1 cellular context compared by ENCODE assay signal in the genomic region with DNA sequence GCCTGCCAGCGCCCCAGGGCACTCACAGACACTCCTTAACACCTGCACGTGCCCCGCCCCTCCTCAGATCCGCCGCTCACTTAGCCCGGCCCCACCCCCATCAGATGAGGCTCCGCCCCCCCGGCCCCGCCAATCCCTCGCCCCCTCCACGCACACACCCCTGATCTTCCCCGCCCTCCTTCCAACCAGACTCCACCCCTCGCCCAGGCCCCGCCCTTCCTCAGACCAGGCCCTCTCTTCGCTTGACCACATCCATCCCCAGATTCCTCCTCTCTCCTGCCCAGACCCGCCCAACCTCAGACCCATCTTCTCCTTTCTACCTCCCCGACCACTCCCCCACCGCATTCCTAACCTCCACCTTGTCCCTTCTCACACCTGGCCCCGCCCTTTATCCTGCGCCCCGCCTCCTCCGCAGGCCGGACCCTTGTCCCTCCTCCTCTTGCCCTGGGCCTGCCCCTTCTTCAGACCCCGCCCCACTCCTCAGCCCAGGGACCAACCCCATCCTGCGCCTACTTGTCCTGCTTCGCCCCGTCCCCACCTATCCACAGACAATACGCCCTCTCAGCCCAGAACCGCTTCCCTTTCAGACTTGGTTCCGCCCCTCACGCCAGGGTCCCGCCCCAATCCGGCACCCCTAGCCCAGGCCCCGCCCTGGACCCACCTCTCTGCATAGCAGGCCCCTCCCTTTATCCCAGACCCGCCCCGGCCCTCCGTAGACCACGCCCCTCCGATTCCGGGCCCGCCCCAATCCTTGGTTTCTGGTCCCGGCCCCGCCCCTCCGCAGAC.
TF ChIP-seq lines count a peak whose summit lies in the region.

No MANE protein-coding gene starts in this region.

TF ChIP-seq in GM12878, 131 proteins besides CTCF, POLR2A, EP300 and RAD21 (continued from another document and continues in another):
- TF ChIP-seq, protein P1, sequence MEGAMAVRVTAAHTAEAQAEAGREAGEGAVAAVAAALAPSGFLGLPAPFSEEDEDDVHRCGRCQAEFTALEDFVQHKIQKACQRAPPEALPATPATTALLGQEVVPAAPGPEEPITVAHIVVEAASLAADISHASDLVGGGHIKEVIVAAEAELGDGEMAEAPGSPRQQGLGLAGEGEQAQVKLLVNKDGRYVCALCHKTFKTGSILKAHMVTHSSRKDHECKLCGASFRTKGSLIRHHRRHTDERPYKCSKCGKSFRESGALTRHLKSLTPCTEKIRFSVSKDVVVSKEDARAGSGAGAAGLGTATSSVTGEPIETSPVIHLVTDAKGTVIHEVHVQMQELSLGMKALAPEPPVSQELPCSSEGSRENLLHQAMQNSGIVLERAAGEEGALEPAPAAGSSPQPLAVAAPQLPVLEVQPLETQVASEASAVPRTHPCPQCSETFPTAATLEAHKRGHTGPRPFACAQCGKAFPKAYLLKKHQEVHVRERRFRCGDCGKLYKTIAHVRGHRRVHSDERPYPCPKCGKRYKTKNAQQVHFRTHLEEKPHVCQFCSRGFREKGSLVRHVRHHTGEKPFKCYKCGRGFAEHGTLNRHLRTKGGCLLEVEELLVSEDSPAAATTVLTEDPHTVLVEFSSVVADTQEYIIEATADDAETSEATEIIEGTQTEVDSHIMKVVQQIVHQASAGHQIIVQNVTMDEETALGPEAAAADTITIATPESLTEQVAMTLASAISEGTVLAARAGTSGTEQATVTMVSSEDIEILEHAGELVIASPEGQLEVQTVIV (IDR thresholded peaks at IDR 0.05; ENCODE audit: borderline replicate concordance, partially characterized antibody): peak; percentile 19
- TF ChIP-seq ZNF274 (IDR thresholded peaks at IDR 0.05; ENCODE audit: insufficient read depth, insufficient read length) (no peak), RELA (IDR thresholded peaks at IDR 0.05; ENCODE audit: borderline replicate concordance, partially characterized antibody) (no peak), ESRRA (IDR thresholded peaks at IDR 0.05; ENCODE audit: low read length) (no peak), MTA3 (IDR thresholded peaks at IDR 0.05; ENCODE audit: borderline replicate concordance, low read length) (no peak), SMC3 (IDR thresholded peaks at IDR 0.05; ENCODE audit: borderline replicate concordance, low read length) (no peak), NR2F1 (conservative IDR thresholded peaks at IDR 0.05) (no peak), CHD4 (IDR thresholded peaks at IDR 0.05) (no peak), CBX3 (IDR thresholded peaks at IDR 0.05; ENCODE audit: borderline replicate concordance, low read depth) (no peak), ZSCAN29 (IDR thresholded peaks at IDR 0.05) (no peak), ZZZ3 (IDR thresholded peaks at IDR 0.05; ENCODE audit: control insufficient read depth, insufficient read length, low read depth) (no peak), FOS (IDR thresholded peaks at IDR 0.05; ENCODE audit: borderline replicate concordance, extremely low read depth, insufficient read length) (no peak), POLR2AphosphoS2 (IDR thresholded peaks at IDR 0.05; ENCODE audit: low read depth, low read length) (no peak), ATF7 (IDR thresholded peaks at IDR 0.05; ENCODE audit: low read depth) (0 out of 2 replicates have a peak, but pooled peaks have one; percentile 30), IKZF2 (IDR thresholded peaks at IDR 0.05) (no peak), NBN (IDR thresholded peaks at IDR 0.05) (peak; percentile 91), HDAC2 (IDR thresholded peaks at IDR 0.05) (no peak), ASH2L (IDR thresholded peaks at IDR 0.05; ENCODE audit: borderline replicate concordance, low read depth) (no peak), POU2F2 (IDR thresholded peaks at IDR 0.05; ENCODE audit: borderline replicate concordance, low read depth, low read length) (no peak), SMAD1 (IDR thresholded peaks at IDR 0.05; ENCODE audit: low read depth, partially characterized antibody) (no peak), JUNB (IDR thresholded peaks at IDR 0.05) (no peak), FOXM1 (IDR thresholded peaks at IDR 0.05; ENCODE audit: low read depth, low read length) (no peak), CHD2 (IDR thresholded peaks at IDR 0.05; ENCODE audit: borderline replicate concordance, low read depth, low read length) (no peak), RB1 (IDR thresholded peaks at IDR 0.05; ENCODE audit: borderline replicate concordance) (peak; percentile 49; the same call in 1 of the 2 replicates), GABPA (IDR thresholded peaks at IDR 0.05; ENCODE audit: low read depth) (no peak), SPI1 (IDR thresholded peaks at IDR 0.05; ENCODE audit: borderline replicate concordance, insufficient read depth, low read depth, low read length) (peak; percentile 8; the same call in 1 of the 2 replicates), KDM1A (IDR thresholded peaks at IDR 0.05; ENCODE audit: borderline replicate concordance) (no peak), STAT3 (IDR thresholded peaks at IDR 0.05; ENCODE audit: low read depth, low read length) (no peak), IKZF1 (conservative IDR thresholded peaks at IDR 0.05) (no peak)
- TF ChIP-seq, protein P2, sequence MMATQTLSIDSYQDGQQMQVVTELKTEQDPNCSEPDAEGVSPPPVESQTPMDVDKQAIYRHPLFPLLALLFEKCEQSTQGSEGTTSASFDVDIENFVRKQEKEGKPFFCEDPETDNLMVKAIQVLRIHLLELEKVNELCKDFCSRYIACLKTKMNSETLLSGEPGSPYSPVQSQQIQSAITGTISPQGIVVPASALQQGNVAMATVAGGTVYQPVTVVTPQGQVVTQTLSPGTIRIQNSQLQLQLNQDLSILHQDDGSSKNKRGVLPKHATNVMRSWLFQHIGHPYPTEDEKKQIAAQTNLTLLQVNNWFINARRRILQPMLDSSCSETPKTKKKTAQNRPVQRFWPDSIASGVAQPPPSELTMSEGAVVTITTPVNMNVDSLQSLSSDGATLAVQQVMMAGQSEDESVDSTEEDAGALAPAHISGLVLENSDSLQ (IDR thresholded peaks at IDR 0.05): peak; percentile 48; the same call in 1 of the 2 replicates
- TF ChIP-seq, protein P3, sequence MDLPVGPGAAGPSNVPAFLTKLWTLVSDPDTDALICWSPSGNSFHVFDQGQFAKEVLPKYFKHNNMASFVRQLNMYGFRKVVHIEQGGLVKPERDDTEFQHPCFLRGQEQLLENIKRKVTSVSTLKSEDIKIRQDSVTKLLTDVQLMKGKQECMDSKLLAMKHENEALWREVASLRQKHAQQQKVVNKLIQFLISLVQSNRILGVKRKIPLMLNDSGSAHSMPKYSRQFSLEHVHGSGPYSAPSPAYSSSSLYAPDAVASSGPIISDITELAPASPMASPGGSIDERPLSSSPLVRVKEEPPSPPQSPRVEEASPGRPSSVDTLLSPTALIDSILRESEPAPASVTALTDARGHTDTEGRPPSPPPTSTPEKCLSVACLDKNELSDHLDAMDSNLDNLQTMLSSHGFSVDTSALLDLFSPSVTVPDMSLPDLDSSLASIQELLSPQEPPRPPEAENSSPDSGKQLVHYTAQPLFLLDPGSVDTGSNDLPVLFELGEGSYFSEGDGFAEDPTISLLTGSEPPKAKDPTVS (IDR thresholded peaks at IDR 0.05; ENCODE audit: low read depth, low read length): no peak
- TF ChIP-seq, protein P4, sequence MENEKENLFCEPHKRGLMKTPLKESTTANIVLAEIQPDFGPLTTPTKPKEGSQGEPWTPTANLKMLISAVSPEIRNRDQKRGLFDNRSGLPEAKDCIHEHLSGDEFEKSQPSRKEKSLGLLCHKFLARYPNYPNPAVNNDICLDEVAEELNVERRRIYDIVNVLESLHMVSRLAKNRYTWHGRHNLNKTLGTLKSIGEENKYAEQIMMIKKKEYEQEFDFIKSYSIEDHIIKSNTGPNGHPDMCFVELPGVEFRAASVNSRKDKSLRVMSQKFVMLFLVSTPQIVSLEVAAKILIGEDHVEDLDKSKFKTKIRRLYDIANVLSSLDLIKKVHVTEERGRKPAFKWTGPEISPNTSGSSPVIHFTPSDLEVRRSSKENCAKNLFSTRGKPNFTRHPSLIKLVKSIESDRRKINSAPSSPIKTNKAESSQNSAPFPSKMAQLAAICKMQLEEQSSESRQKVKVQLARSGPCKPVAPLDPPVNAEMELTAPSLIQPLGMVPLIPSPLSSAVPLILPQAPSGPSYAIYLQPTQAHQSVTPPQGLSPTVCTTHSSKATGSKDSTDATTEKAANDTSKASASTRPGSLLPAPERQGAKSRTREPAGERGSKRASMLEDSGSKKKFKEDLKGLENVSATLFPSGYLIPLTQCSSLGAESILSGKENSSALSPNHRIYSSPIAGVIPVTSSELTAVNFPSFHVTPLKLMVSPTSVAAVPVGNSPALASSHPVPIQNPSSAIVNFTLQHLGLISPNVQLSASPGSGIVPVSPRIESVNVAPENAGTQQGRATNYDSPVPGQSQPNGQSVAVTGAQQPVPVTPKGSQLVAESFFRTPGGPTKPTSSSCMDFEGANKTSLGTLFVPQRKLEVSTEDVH (IDR thresholded peaks at IDR 0.05; ENCODE audit: low read depth, partially characterized antibody): no peak
- TF ChIP-seq, protein P5, sequence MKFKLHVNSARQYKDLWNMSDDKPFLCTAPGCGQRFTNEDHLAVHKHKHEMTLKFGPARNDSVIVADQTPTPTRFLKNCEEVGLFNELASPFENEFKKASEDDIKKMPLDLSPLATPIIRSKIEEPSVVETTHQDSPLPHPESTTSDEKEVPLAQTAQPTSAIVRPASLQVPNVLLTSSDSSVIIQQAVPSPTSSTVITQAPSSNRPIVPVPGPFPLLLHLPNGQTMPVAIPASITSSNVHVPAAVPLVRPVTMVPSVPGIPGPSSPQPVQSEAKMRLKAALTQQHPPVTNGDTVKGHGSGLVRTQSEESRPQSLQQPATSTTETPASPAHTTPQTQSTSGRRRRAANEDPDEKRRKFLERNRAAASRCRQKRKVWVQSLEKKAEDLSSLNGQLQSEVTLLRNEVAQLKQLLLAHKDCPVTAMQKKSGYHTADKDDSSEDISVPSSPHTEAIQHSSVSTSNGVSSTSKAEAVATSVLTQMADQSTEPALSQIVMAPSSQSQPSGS (IDR thresholded peaks at IDR 0.05; ENCODE audit: low read length): no peak
- TF ChIP-seq, protein P6, sequence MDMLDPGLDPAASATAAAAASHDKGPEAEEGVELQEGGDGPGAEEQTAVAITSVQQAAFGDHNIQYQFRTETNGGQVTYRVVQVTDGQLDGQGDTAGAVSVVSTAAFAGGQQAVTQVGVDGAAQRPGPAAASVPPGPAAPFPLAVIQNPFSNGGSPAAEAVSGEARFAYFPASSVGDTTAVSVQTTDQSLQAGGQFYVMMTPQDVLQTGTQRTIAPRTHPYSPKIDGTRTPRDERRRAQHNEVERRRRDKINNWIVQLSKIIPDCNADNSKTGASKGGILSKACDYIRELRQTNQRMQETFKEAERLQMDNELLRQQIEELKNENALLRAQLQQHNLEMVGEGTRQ (IDR thresholded peaks at IDR 0.05; ENCODE audit: borderline replicate concordance, low read depth, low read length): no peak
- TF ChIP-seq, protein P7, sequence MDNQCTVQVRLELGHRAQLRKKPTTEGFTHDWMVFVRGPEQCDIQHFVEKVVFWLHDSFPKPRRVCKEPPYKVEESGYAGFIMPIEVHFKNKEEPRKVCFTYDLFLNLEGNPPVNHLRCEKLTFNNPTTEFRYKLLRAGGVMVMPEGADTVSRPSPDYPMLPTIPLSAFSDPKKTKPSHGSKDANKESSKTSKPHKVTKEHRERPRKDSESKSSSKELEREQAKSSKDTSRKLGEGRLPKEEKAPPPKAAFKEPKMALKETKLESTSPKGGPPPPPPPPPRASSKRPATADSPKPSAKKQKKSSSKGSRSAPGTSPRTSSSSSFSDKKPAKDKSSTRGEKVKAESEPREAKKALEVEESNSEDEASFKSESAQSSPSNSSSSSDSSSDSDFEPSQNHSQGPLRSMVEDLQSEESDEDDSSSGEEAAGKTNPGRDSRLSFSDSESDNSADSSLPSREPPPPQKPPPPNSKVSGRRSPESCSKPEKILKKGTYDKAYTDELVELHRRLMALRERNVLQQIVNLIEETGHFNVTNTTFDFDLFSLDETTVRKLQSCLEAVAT (IDR thresholded peaks at IDR 0.05): peak; percentile 76
- TF ChIP-seq, protein P8, sequence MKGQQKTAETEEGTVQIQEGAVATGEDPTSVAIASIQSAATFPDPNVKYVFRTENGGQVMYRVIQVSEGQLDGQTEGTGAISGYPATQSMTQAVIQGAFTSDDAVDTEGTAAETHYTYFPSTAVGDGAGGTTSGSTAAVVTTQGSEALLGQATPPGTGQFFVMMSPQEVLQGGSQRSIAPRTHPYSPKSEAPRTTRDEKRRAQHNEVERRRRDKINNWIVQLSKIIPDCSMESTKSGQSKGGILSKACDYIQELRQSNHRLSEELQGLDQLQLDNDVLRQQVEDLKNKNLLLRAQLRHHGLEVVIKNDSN (IDR thresholded peaks at IDR 0.05; ENCODE audit: borderline replicate concordance, extremely low read length, insufficient read depth, low read depth, low read length): peak; percentile 20
- TF ChIP-seq, protein P9, sequence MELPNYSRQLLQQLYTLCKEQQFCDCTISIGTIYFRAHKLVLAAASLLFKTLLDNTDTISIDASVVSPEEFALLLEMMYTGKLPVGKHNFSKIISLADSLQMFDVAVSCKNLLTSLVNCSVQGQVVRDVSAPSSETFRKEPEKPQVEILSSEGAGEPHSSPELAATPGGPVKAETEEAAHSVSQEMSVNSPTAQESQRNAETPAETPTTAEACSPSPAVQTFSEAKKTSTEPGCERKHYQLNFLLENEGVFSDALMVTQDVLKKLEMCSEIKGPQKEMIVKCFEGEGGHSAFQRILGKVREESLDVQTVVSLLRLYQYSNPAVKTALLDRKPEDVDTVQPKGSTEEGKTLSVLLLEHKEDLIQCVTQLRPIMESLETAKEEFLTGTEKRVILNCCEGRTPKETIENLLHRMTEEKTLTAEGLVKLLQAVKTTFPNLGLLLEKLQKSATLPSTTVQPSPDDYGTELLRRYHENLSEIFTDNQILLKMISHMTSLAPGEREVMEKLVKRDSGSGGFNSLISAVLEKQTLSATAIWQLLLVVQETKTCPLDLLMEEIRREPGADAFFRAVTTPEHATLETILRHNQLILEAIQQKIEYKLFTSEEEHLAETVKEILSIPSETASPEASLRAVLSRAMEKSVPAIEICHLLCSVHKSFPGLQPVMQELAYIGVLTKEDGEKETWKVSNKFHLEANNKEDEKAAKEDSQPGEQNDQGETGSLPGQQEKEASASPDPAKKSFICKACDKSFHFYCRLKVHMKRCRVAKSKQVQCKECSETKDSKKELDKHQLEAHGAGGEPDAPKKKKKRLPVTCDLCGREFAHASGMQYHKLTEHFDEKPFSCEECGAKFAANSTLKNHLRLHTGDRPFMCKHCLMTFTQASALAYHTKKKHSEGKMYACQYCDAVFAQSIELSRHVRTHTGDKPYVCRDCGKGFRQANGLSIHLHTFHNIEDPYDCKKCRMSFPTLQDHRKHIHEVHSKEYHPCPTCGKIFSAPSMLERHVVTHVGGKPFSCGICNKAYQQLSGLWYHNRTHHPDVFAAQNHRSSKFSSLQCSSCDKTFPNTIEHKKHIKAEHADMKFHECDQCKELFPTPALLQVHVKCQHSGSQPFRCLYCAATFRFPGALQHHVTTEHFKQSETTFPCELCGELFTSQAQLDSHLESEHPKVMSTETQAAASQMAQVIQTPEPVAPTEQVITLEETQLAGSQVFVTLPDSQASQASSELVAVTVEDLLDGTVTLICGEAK (IDR thresholded peaks at IDR 0.05; ENCODE audit: borderline replicate concordance): no peak
